In the genomic region with DNA sequence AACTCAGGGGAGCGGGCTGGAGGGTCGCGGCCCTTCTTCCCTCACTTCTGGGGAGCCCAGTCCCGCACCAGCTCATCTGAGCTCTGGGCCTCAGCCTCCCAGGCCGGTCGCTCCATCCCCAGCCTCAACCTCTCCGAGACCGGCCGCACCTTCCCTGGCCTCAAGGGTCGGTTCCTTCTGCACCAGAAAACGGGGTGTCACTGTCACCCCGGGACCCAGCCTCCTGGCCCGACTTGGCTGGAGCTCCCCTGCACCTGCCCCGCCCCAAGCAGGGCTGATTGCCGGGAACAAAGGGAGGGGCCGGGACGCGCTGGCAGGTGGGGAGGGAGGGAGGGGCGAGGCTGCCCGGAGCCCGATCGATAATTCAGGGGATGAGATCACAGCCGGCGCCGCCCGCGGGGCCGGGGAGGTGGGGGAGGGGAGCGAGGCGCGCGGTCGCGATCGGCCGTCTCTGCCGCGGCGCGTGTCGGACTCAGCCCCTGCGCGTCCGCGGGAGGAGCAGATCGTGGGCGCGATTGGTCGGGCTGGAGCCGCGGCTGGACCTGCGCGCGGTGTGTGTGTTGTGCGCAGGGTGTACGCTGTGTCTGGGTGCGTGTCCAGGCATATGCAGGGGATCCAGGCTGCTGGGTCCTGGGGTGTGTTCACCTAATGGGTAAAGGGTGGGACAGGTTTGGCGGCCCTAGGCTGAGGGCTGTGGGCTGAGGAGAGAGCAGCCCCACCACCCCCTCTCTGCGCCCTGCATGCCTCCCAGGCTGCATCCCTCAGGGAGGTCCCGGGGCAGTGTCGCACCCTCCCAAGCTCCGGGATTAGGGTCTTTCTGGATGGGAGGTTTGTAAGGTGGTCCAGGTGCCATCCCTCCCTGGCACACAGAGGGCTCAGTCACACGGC, we compare ENCODE assay signal across 7 cellular contexts. TPM values are rescaled to one million over a fixed set of nuclear protein-coding genes. Genes with fewer than 3 reads are reported as not detected.
DNase-seq lines count a peak whose midpoint lies in the region; ATAC-seq, FAIRE-seq and TF ChIP-seq lines count a peak whose summit lies in the region.
"Had no signal": no experiment of that assay in that cellular context is flagged by ENCODE, and none has a peak within 500 bp of the region (broad histone marks: within the 10 kb centered on the region; RNA-seq: fewer than 3 reads in every experiment).

No MANE protein-coding gene starts in this region.

- H2BK5ac ChIP-seq in H1 (ENCODE audit: low read depth, low read length) = no peak overlapping the region; the same call in 1 of the 2 replicates

- no peak overlapping the region for H2BK20ac ChIP-seq in H1 (ENCODE audit: low read length)

- peak overlapping the region; percentile 26 to 65 (median 42) for H3K4me3 ChIP-seq in H1 (ENCODE audit: extremely low read depth in 1 of 4, insufficient read depth in 2 of 4, low read depth in 3 of 4, low read length in 4 of 4)
- no peak overlapping the region for H3K4me3 ChIP-seq in Karpas-422 (ENCODE audit: low read length)

- TF ChIP-seq POLR2A in H1 (IDR thresholded peaks at IDR 0.05; ENCODE audit: control extremely low read depth in 1 of 2, low read depth in 2 of 2, low read length in 2 of 2) = no peak

- no peak for TF ChIP-seq RAD21 in H1 (IDR thresholded peaks at IDR 0.05 in 1 of 2, conservative IDR thresholded peaks at IDR 0.05 in 1 of 2; ENCODE audit: low read depth in 2 of 2, low read length in 2 of 2)

- H2BK120ac ChIP-seq in H1 (replicated peaks; ENCODE audit: low read depth, low read length) = no peak overlapping the region

- 31% methylated on average over 15 of the region's 63 CpGs; no CpG with 5 or more reads in 1 of the 2 experiments for WGBS in H1 (ENCODE audit: extremely low coverage in 1 of 2, insufficient coverage in 1 of 2, insufficient read length in 1 of 2, insufficient replicate concordance in 2 of 2, low coverage in 1 of 2, low lambda C conversion rate in 2 of 2, missing lambda C conversion rate in 1 of 2), 2 experiments

- peak overlapping the region; percentile 53; the same call in 1 of the 2 replicates for H2AK5ac ChIP-seq in H1 (ENCODE audit: low read depth, low read length)

- no peak for TF ChIP-seq CTCF in H1 (IDR thresholded peaks at IDR 0.05; ENCODE audit: control extremely low read depth in 1 of 3, insufficient read depth in 1 of 3, low read depth in 1 of 3, low read length in 3 of 3)

- no peak overlapping the region for H2AFZ ChIP-seq in H1 (ENCODE audit: low read length)
- H2AFZ ChIP-seq in Karpas-422 (ENCODE audit: low read length) = no peak overlapping the region

- no peaks in the 10 kb centered on the region for H3K9me2 ChIP-seq in Karpas-422 (replicated peaks; ENCODE audit: insufficient read depth, low read length)

- peaks cover 28% of the 10 kb centered on the region; the same call in 1 of the 2 replicates for H3K23me2 ChIP-seq in H1 (ENCODE audit: low read depth, low read length)

- H3K14ac ChIP-seq in H1 (ENCODE audit: insufficient read length) = no peak overlapping the region

- no peak for TF ChIP-seq EP300 in H1 (IDR thresholded peaks at IDR 0.05; ENCODE audit: borderline replicate concordance in 1 of 2, low read depth in 2 of 2, low read length in 2 of 2)

- H3K23ac ChIP-seq in H1 (ENCODE audit: insufficient read length) = no peak overlapping the region

- CTCF ChIA-PET in H1 (lab: Charles Lee; ENCODE audit: partially characterized antibody) = interaction anchor here (1.0 to 2.4 kb wide), 7 partner anchors 26 to 77 kb away, joined by 3 to 8 read pairs (median 4); partner anchors contain the start of gene C2CD4C

- H3K36me3 ChIP-seq in H1 (ENCODE audit: control insufficient read depth in 2 of 4, insufficient read depth in 4 of 4, low read length in 3 of 4) (no peaks in the 10 kb centered on the region), Karpas-422 (ENCODE audit: insufficient read depth, low read length) (no peaks in the 10 kb centered on the region)

- no peak overlapping the region for H4K8ac ChIP-seq in H1 (ENCODE audit: extremely low read depth, insufficient read depth, low read length)

- ATAC-seq in GM21515 (IDR thresholded peaks at IDR 0.05; ENCODE audit: unreplicated experiment) = no peak

- H3K4me2 ChIP-seq in H1 (ENCODE audit: insufficient read depth in 1 of 2, low read depth in 2 of 2, low read length in 2 of 2) = peak overlapping the region; percentile 90 to 92
- H3K4me2 ChIP-seq in Karpas-422 (ENCODE audit: low read depth, low read length, poor library complexity, severe bottlenecking) = no peak overlapping the region

- DNase-seq in DMS53 (lab: John Stamatoyannopoulos, UW) = peak; percentile 57
- DNase-seq in DMS53 treated with DMSO at 0.1 percent for 48 hours (lab: John Stamatoyannopoulos, UW; ENCODE audit: unreplicated experiment) = no peak
- DNase-seq in H1 (ENCODE audit: low read depth in 1 of 2, low spot score in 2 of 2) = peak in 1 of 2 experiments; percentile 77
- peak; percentile 79 for DNase-seq in retina
- DNase-seq in Karpas-422 = no peak

- H3K9me3 ChIP-seq in H1 (ENCODE audit: insufficient read depth in 2 of 2, low read depth in 1 of 2, low read length in 1 of 2) (no peaks in the 10 kb centered on the region), Karpas-422 (ENCODE audit: low read length) (no peaks in the 10 kb centered on the region)

- no peak overlapping the region for H3K27ac ChIP-seq in H1 (ENCODE audit: low read depth, low read length)
- no peak overlapping the region for H3K27ac ChIP-seq in Karpas-422 (ENCODE audit: low read length)

- H4K91ac ChIP-seq in H1 (replicated peaks; ENCODE audit: insufficient read length, low read length) = peak overlapping the region; percentile 80

- H2BK15ac ChIP-seq in H1 (ENCODE audit: low read length) = 0 out of 2 replicates have a peak overlapping the region, but pooled peaks have one; percentile 61

- peak overlapping the region in 1 of 4 experiments; percentile 1; a peak in 1 of 7 replicates for H3K9ac ChIP-seq in H1 (replicated peaks in 1 of 4; ENCODE audit: extremely low read depth in 1 of 4, low read depth in 3 of 4, low read length in 3 of 4)
- H3K9ac ChIP-seq in Karpas-422 (ENCODE audit: low read length) = no peak overlapping the region

- H3K4me1 ChIP-seq in H1 (replicated peaks in 1 of 4; ENCODE audit: control insufficient read depth in 3 of 4, insufficient read depth in 4 of 4, low read length in 3 of 4) (peaks cover 1 to 10% (median 2%) of the 10 kb centered on the region in 4 experiments; a peak in 3 of 7 replicates), Karpas-422 (ENCODE audit: low read length) (no peaks in the 10 kb centered on the region)

- H3K27me3 ChIP-seq in H1 (replicated peaks in 1 of 4; ENCODE audit: control insufficient read depth in 3 of 4, extremely low read depth in 1 of 4, insufficient read depth in 3 of 4, low read length in 3 of 4) (peaks cover 7 to 32% (median 27%) of the 10 kb centered on the region in 4 experiments), Karpas-422 (ENCODE audit: low read length) (no peaks in the 10 kb centered on the region)

- POLR2A ChIA-PET in H1 (lab: Charles Lee; ENCODE audit: partially characterized antibody) = interaction anchor here (0.9 to 2.4 kb wide), 4 partner anchors 9 to 60 kb away, joined by 3 to 9 read pairs (median 4); a partner anchor contains a TSS

- H3K4ac ChIP-seq in H1 (replicated peaks; ENCODE audit: insufficient read length, low read depth, low read length) = peak overlapping the region; percentile 57

- H3K79me2 ChIP-seq in H1 (ENCODE audit: control insufficient read depth in 1 of 2, insufficient read depth in 2 of 2, low read length in 2 of 2) (no peaks in the 10 kb centered on the region), Karpas-422 (ENCODE audit: low read length) (no peaks in the 10 kb centered on the region)

- no peak for FAIRE-seq in H1 (lab: Jason Lieb, UNC)

- H3K79me1 ChIP-seq in H1 (ENCODE audit: low read depth, low read length) = no peaks in the 10 kb centered on the region

- H4K5ac ChIP-seq in H1 (ENCODE audit: insufficient read length, low read depth, low read length) = no peak overlapping the region

- no peak overlapping the region for H3K56ac ChIP-seq in H1 (replicated peaks; ENCODE audit: insufficient read length, low read depth, low read length)

- peak overlapping the region; percentile 78 for H3K18ac ChIP-seq in H1 (ENCODE audit: extremely low read depth, low read length)

- peak overlapping the region; percentile 92; the same call in 1 of the 2 replicates for H2BK12ac ChIP-seq in H1 (ENCODE audit: low read depth, low read length)

- H4K20me1 ChIP-seq in H1 (replicated peaks in 1 of 2; ENCODE audit: control insufficient read depth in 1 of 2, insufficient read depth in 2 of 2, low read length in 2 of 2) (peaks cover 0 to 6% of the 10 kb centered on the region in 2 experiments), Karpas-422 (ENCODE audit: insufficient read depth, low read depth, low read length) (no peaks in the 10 kb centered on the region)

RNA-seq across cellular contexts. Expression of gene SHC2, which starts 1.1 kb away (rescaled TPM):
- 3.5 and 4.4 TPM in 2 replicates for total RNA-seq in H1 (2021; fragmentation: NEBNext Ultra II Directional; extraction: Animal tissue kit (Norgen Biotek cat#: 25700))
- 7.3 and 11.3 TPM in 2 replicates for polyA plus RNA-seq in H1 (2011; rRNA removed)
- polyA plus RNA-seq in H1 (2011; cell fraction: cytosol; rRNA removed) = 8.0 TPM
- polyA plus RNA-seq in H1 (2011; cell fraction: nucleus; rRNA removed) = 43.5 TPM
- polyA plus RNA-seq in H1 (2012, experiment 1 of 2) = 4.7 to 7.8 TPM (median 6.4 TPM) in 4 replicates
- polyA plus RNA-seq in H1 (2012, experiment 2 of 2) = 3.1 TPM
- 2.3 TPM for polyA plus RNA-seq in H1 (2013, experiment 1 of 2)
- 2.4 TPM for polyA plus RNA-seq in H1 (2013, experiment 2 of 2)
- 2.3 and 3.7 TPM in 2 replicates for polyA minus RNA-seq in H1 (2011; rRNA and poly(A)+ RNA removed)
- polyA minus RNA-seq in H1 (2011; cell fraction: cytosol; rRNA and poly(A)+ RNA removed) = 10.8 TPM
- 5.7 TPM for polyA minus RNA-seq in H1 (2011; cell fraction: nucleus; rRNA and poly(A)+ RNA removed)
- total RNA-seq in Karpas-422 (2014; rRNA removed; shearing (Covaris generic); ENCODE audit: low replicate concordance) = not detected in 2 replicates
- total RNA-seq: T-helper 2 cell treated with Interferon-gamma antibody and Interleukin-4, amounts not matched to agents 100 ng/mL and 5 ng/mL, for 36 hours had no signal

RNA-seq across cellular contexts. Expression of gene MADCAM1, which starts 34.4 kb away (rescaled TPM):
- 3.0 and 3.1 TPM in 2 replicates for total RNA-seq in H1 (2021; fragmentation: NEBNext Ultra II Directional; extraction: Animal tissue kit (Norgen Biotek cat#: 25700))
- 2.3 and 5.3 TPM in 2 replicates for polyA plus RNA-seq in H1 (2011; rRNA removed)
- polyA plus RNA-seq in H1 (2011; cell fraction: cytosol; rRNA removed) = 2.9 TPM
- polyA plus RNA-seq in H1 (2011; cell fraction: nucleus; rRNA removed) = 6.2 TPM
- 1.3 to 3.4 TPM (median 2.3 TPM) in 4 replicates for polyA plus RNA-seq in H1 (2012, experiment 1 of 2)
- 1.0 TPM for polyA plus RNA-seq in H1 (2012, experiment 2 of 2)
- 2.6 TPM for polyA plus RNA-seq in H1 (2013, experiment 1 of 2)
- polyA plus RNA-seq in H1 (2013, experiment 2 of 2) = 2.6 TPM
- 0.44 and 0.57 TPM in 2 replicates for polyA minus RNA-seq in H1 (2011; rRNA and poly(A)+ RNA removed)
- polyA minus RNA-seq in H1 (2011; cell fraction: cytosol; rRNA and poly(A)+ RNA removed) = 3.5 TPM
- polyA minus RNA-seq in H1 (2011; cell fraction: nucleus; rRNA and poly(A)+ RNA removed) = 1.9 TPM
- 0.11 and 0.97 TPM in 2 replicates for total RNA-seq in Karpas-422 (2014; rRNA removed; shearing (Covaris generic); ENCODE audit: low replicate concordance)

RNA-seq across cellular contexts. Expression of gene TPGS1, which starts 45.4 kb away (rescaled TPM):
- total RNA-seq in H1 (2021; fragmentation: NEBNext Ultra II Directional; extraction: Animal tissue kit (Norgen Biotek cat#: 25700)) = 9.1 and 10.2 TPM in 2 replicates
- polyA plus RNA-seq in H1 (2011; rRNA removed) = 10.6 and 11.8 TPM in 2 replicates
- 12.2 TPM for polyA plus RNA-seq in H1 (2011; cell fraction: cytosol; rRNA removed)
- 8.0 TPM for polyA plus RNA-seq in H1 (2011; cell fraction: nucleus; rRNA removed)
- 3.4 to 7.4 TPM (median 7.1 TPM) in 4 replicates for polyA plus RNA-seq in H1 (2012, experiment 1 of 2)
- 2.8 TPM for polyA plus RNA-seq in H1 (2012, experiment 2 of 2)
- 4.2 TPM for polyA plus RNA-seq in H1 (2013, experiment 1 of 2)
- 4.2 TPM for polyA plus RNA-seq in H1 (2013, experiment 2 of 2)
- polyA minus RNA-seq in H1 (2011; rRNA and poly(A)+ RNA removed) = 0.59 and 0.60 TPM in 2 replicates
- polyA minus RNA-seq in H1 (2011; cell fraction: cytosol; rRNA and poly(A)+ RNA removed) = 3.4 TPM
- 6.8 TPM for polyA minus RNA-seq in H1 (2011; cell fraction: nucleus; rRNA and poly(A)+ RNA removed)
- 13.8 and 46.6 TPM in 2 replicates for total RNA-seq in Karpas-422 (2014; rRNA removed; shearing (Covaris generic); ENCODE audit: low replicate concordance)

RNA-seq across cellular contexts. Expression of gene C2CD4C, which starts 53.0 kb away (rescaled TPM):
- 6.3 and 6.6 TPM in 2 replicates for total RNA-seq in H1 (2021; fragmentation: NEBNext Ultra II Directional; extraction: Animal tissue kit (Norgen Biotek cat#: 25700))
- polyA plus RNA-seq in H1 (2011; rRNA removed) = 3.8 and 7.8 TPM in 2 replicates
- 6.2 TPM for polyA plus RNA-seq in H1 (2011; cell fraction: cytosol; rRNA removed)
- 39.7 TPM for polyA plus RNA-seq in H1 (2011; cell fraction: nucleus; rRNA removed)
- 3.6 to 6.7 TPM (median 4.9 TPM) in 4 replicates for polyA plus RNA-seq in H1 (2012, experiment 1 of 2)
- polyA plus RNA-seq in H1 (2012, experiment 2 of 2) = 3.4 TPM
- 3.4 TPM for polyA plus RNA-seq in H1 (2013, experiment 1 of 2)
- polyA plus RNA-seq in H1 (2013, experiment 2 of 2) = 3.2 TPM
- polyA minus RNA-seq in H1 (2011; rRNA and poly(A)+ RNA removed) = 0.59 and 0.82 TPM in 2 replicates
- polyA minus RNA-seq in H1 (2011; cell fraction: cytosol; rRNA and poly(A)+ RNA removed) = 3.0 TPM
- polyA minus RNA-seq in H1 (2011; cell fraction: nucleus; rRNA and poly(A)+ RNA removed) = 5.6 TPM
- total RNA-seq in Karpas-422 (2014; rRNA removed; shearing (Covaris generic); ENCODE audit: low replicate concordance) = not detected in 2 replicates

Comparison
In these comparisons a context has a peak if more than half of its experiments do, and no peak if none do; other contexts are left out.
1. DNase-seq: peak in DMS53 (single experiment) and retina (single experiment); none in DMS53 treated with DMSO at 0.1 percent for 48 hours (single experiment) and Karpas-422 (single experiment).